Comparison of ENCODE assay signal across 31 cellular contexts in the genomic region with DNA sequence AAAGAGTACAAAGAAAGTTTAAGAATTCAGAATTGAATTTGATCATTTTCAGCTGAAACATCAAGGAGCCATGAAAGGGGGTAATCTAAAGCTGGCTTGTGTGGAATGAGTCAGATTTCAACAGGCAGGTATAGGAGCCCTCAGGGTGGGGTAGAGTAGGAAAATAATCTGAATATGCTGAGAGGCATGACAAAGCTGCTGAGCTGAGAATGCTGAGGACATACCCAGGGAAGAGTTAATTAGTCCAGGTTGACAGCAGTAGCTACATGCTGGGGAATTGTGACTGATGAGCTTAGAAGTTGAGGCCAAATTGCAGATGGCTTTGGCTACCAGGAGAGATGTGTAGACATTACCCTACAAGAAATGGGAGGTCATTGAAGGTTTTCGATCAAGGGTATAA.
"Had no signal": no experiment of that assay in that cellular context is flagged by ENCODE, and none has a peak within 500 bp of the region (broad histone marks: within the 10 kb centered on the region; RNA-seq: fewer than 3 reads in every experiment).

No MANE protein-coding gene starts in this region.

- DNase-seq: colonic mucosa; effector CD8-positive, alpha-beta T cell; endodermal cell; foreskin melanocyte; hypothalamus; kidney; mucosa of descending colon; naive B cell; nucleus accumbens; stimulated activated CD4-positive, alpha-beta T cell treated with anti-CD3 and anti-CD28 coated beads, Interleukin-12 subunit alpha, Interleukin-12 subunit beta, amount 100 ng/mL, for 4 hours; stimulated activated CD4-positive, alpha-beta T cell treated with anti-CD3 and anti-CD28 coated beads, Interleukin-1b, Interleukin-23, amount 100 ng/mL, for 48 hours; stimulated activated CD4-positive, alpha-beta T cell treated with anti-CD3 and anti-CD28 coated beads, Interleukin-4, amount 100 ng/mL, for 24 hours; stimulated activated naive CD4-positive, alpha-beta T cell treated with Interleukin-2 at 50 U/mL for 16 hours; substantia nigra; transverse colon; upper lobe of right lung; uterus had no signal

- H3K4me1 ChIP-seq: colonic mucosa, prostate gland, right atrium auricular region, transverse colon, upper lobe of right lung, uterus had no signal

- H3K27ac ChIP-seq: colonic mucosa, esophagus muscularis mucosa, prostate gland, right atrium auricular region, thoracic aorta, transverse colon, upper lobe of right lung, uterus had no signal

- H3K4me2 ChIP-seq: smooth muscle cell had no signal

- H3K27me3 ChIP-seq: colonic mucosa, esophagus muscularis mucosa, right atrium auricular region, transverse colon, upper lobe of right lung had no signal

- H3K4me1 Mint-ChIP-seq: memory B cell; mesothelial cell of epicardium; naive B cell; neural crest cell; stimulated activated effector memory CD8-positive, alpha-beta T cell treated with anti-CD3 and anti-CD28 coated beads, Interleukin-12 subunit alpha, Interleukin-12 subunit beta, amount 100 ng/mL, for 72 hours had no signal

- H3K27me3 Mint-ChIP-seq: dendritic cell treated with granulocyte-macrophage colony-stimulating factor and Interleukin-4, amounts not matched to agents 40 ng/mL and 50 ng/mL, for 4 days; memory B cell; natural killer cell treated with Interleukin-12 subunit alpha and Interleukin-12 subunit beta and Interleukin-15 and Interleukin-18, amount 100 ng/mL, for 72 hours had no signal

- H3K36me3 ChIP-seq: colonic mucosa, esophagus muscularis mucosa, prostate gland, right atrium auricular region, thoracic aorta, transverse colon, upper lobe of right lung, uterus had no signal

- H3K4me3 Mint-ChIP-seq: dendritic cell treated with granulocyte-macrophage colony-stimulating factor and Interleukin-4, amounts not matched to agents 40 ng/mL and 50 ng/mL, for 4 days; endodermal cell; memory B cell; mesothelial cell of epicardium; naive B cell; natural killer cell treated with Interleukin-12 subunit alpha and Interleukin-12 subunit beta and Interleukin-15 and Interleukin-18, amount 100 ng/mL, for 72 hours; neural crest cell; stimulated activated effector memory CD8-positive, alpha-beta T cell treated with anti-CD3 and anti-CD28 coated beads, Interleukin-12 subunit alpha, Interleukin-12 subunit beta, amount 100 ng/mL, for 72 hours had no signal

- FAIRE-seq: kidney had no signal

- H3K4me3 ChIP-seq: colonic mucosa, esophagus muscularis mucosa, lung, mucosa of descending colon, prostate gland, right atrium auricular region, smooth muscle cell, thoracic aorta, transverse colon, upper lobe of right lung, uterus had no signal

- ATAC-seq: left lobe of liver; mucosa of descending colon; natural killer cell treated with Interleukin-12 subunit alpha and Interleukin-12 subunit beta and Interleukin-15 and Interleukin-18, amount 100 ng/mL, for 72 hours; sciatic nerve; stimulated activated effector memory CD8-positive, alpha-beta T cell treated with anti-CD3 and anti-CD28 coated beads, Interleukin-12 subunit alpha, Interleukin-12 subunit beta, amount 100 ng/mL, for 72 hours; upper lobe of right lung had no signal

- H3K27ac Mint-ChIP-seq: dendritic cell treated with granulocyte-macrophage colony-stimulating factor and Interleukin-4, amounts not matched to agents 40 ng/mL and 50 ng/mL, for 4 days; endodermal cell; memory B cell; mesothelial cell of epicardium; natural killer cell treated with Interleukin-12 subunit alpha and Interleukin-12 subunit beta and Interleukin-15 and Interleukin-18, amount 100 ng/mL, for 72 hours; stimulated activated effector memory CD8-positive, alpha-beta T cell treated with anti-CD3 and anti-CD28 coated beads, Interleukin-12 subunit alpha, Interleukin-12 subunit beta, amount 100 ng/mL, for 72 hours had no signal

- H3K9me3 ChIP-seq: colonic mucosa, esophagus muscularis mucosa, mucosa of descending colon, prostate gland, right atrium auricular region, thoracic aorta, transverse colon, upper lobe of right lung, uterus had no signal

- H3K36me3 Mint-ChIP-seq: memory B cell; mesothelial cell of epicardium; naive B cell; natural killer cell treated with Interleukin-12 subunit alpha and Interleukin-12 subunit beta and Interleukin-15 and Interleukin-18, amount 100 ng/mL, for 72 hours; stimulated activated effector memory CD8-positive, alpha-beta T cell treated with anti-CD3 and anti-CD28 coated beads, Interleukin-12 subunit alpha, Interleukin-12 subunit beta, amount 100 ng/mL, for 72 hours had no signal
